In the genomic region with DNA sequence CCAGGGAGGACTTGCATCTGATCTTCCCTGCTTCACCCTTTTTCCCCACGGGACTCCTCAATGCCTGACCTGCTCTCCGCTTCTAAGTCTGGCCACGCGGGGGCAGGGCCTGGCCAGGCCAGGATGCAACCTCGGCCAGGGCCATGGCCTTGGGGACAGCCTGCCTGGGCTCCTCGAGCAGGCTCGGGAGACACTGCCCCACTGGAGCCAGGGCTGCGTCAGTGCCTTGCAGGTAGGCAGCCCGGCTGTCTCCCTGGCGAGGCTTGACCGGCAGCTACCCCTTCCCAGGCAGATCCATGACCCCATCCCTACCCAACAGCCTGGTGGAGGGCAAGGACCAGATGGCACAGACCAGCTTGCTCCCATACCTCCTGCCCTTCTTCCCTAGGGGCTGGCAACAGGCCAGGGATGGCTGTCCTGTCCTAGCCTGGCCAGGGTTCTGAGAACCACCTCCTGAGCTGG, we compare ENCODE assay signal across 12 cellular contexts. TPM values are rescaled to one million over a fixed set of nuclear protein-coding genes. Genes with fewer than 3 reads are reported as not detected.
DNase-seq lines count a peak whose midpoint lies in the region; ATAC-seq and TF ChIP-seq lines count a peak whose summit lies in the region.
"Had no signal": no experiment of that assay in that cellular context is flagged by ENCODE, and none has a peak within 500 bp of the region (broad histone marks: within the 10 kb centered on the region; RNA-seq: fewer than 3 reads in every experiment).

No MANE protein-coding gene starts in this region.

- no peaks in the 10 kb centered on the region for H3K9me3 ChIP-seq in ascending aorta

- no peaks in the 10 kb centered on the region for H3K79me2 ChIP-seq in GM23338 (replicated peaks; ENCODE audit: insufficient read depth)

- ATAC-seq in GM23338 (peak; percentile 8), GM19023 (IDR thresholded peaks at IDR 0.05; ENCODE audit: unreplicated experiment) (no peak), esophagus mucosa (no peak)
- ATAC-seq: activated CD8-positive, alpha-beta T cell treated with anti-CD3 and anti-CD28 coated beads for 36 hours had no signal

- H3K4me1 Mint-ChIP-seq in GM23338 (peaks cover 7% of the 10 kb centered on the region), progenitor cell of endocrine pancreas (ENCODE audit: low read depth) (peaks cover 14% of the 10 kb centered on the region)
- H3K4me1 Mint-ChIP-seq: central memory CD8-positive, alpha-beta T cell had no signal

- H3K27me3 Mint-ChIP-seq in GM23338 (ENCODE audit: insufficient read depth, low read depth, poor library complexity), result peaks cover 81% of the 10 kb centered on the region
- H3K27me3 Mint-ChIP-seq in progenitor cell of endocrine pancreas, result peaks cover 10% of the 10 kb centered on the region

- peak; percentile 45 to 68 for TF ChIP-seq CTCF in GM23338 (conservative IDR thresholded peaks at IDR 0.05; ENCODE audit: low read depth in 2 of 2)
- peak; percentile 74 to 77 (median 74) for TF ChIP-seq CTCF in ascending aorta (IDR thresholded peaks at IDR 0.05)
- TF ChIP-seq CTCF in progenitor cell of endocrine pancreas (IDR thresholded peaks at IDR 0.05; ENCODE audit: unreplicated experiment), result peak; percentile 66

- H3K27me3 ChIP-seq in GM23338 (ENCODE audit: insufficient read depth) (peaks cover 94% of the 10 kb centered on the region), ascending aorta (no peaks in the 10 kb centered on the region)

- no peaks in the 10 kb centered on the region; the same call in 1 of the 2 replicates for H4K20me1 ChIP-seq in GM23338 (replicated peaks; ENCODE audit: insufficient read depth)

- H3K9me3 Mint-ChIP-seq in GM23338 (no peaks in the 10 kb centered on the region; the same call in 2 of the 3 replicates), progenitor cell of endocrine pancreas (ENCODE audit: low read depth) (no peaks in the 10 kb centered on the region)
- H3K9me3 Mint-ChIP-seq: activated CD8-positive, alpha-beta T cell treated with anti-CD3 and anti-CD28 coated beads for 36 hours; CD8-positive, alpha-beta memory T cell; central memory CD8-positive, alpha-beta T cell had no signal

- no peaks in the 10 kb centered on the region for H3K9me2 ChIP-seq in GM23338 (ENCODE audit: insufficient read depth)

- H3K4me2 ChIP-seq in GM23338, result no peak overlapping the region

- H3K27ac Mint-ChIP-seq in GM23338 (no peak overlapping the region), progenitor cell of endocrine pancreas (peak overlapping the region; percentile 83)
- H3K27ac Mint-ChIP-seq: activated CD8-positive, alpha-beta T cell treated with anti-CD3 and anti-CD28 coated beads for 36 hours; CD8-positive, alpha-beta memory T cell had no signal

- H3K36me3 ChIP-seq in GM23338 (ENCODE audit: insufficient read depth), result no peaks in the 10 kb centered on the region
- peaks cover 0 to 15% of the 10 kb centered on the region in 2 donors for H3K36me3 ChIP-seq in ascending aorta

- H3K36me3 Mint-ChIP-seq in GM23338 (ENCODE audit: low read depth) (no peaks in the 10 kb centered on the region), progenitor cell of endocrine pancreas (ENCODE audit: insufficient read depth) (peaks cover 4% of the 10 kb centered on the region)
- H3K36me3 Mint-ChIP-seq: CD8-positive, alpha-beta memory T cell had no signal

- H3K27ac ChIP-seq in GM23338 (ENCODE audit: low read depth), result no peak overlapping the region
- H3K27ac ChIP-seq in ascending aorta, result peak overlapping the region; percentile 92 to 100

- peak; percentile 62 for DNase-seq in GM23338 (ENCODE audit: low spot score)
- DNase-seq in ascending aorta (ENCODE audit: low spot score in 2 of 2), result peak; percentile 50 to 85
- peak; percentile 76 for DNase-seq in hepatic stellate cell (ENCODE audit: low spot score)
- DNase-seq in progenitor cell of endocrine pancreas (ENCODE audit: low spot score, unreplicated experiment), result peak; percentile 51
- DNase-seq in NCI-H345 treated with DMSO at 0.1 percent for 48 hours (lab: John Stamatoyannopoulos, UW; ENCODE audit: unreplicated experiment), result no peak
- DNase-seq in stimulated activated CD4-positive, alpha-beta T cell treated with anti-CD3 and anti-CD28 coated beads, Interleukin-4, amount 100 ng/mL, for 4 hours, result no peak
- DNase-seq: activated CD8-positive, alpha-beta T cell treated with anti-CD3 and anti-CD28 coated beads for 36 hours; NCI-H2029 treated with DMSO at 0.1 percent for 48 hours had no signal

- no peak overlapping the region for H2AFZ ChIP-seq in GM23338

- H3K4me3 Mint-ChIP-seq in GM23338, result no peak overlapping the region
- peak overlapping the region; percentile 79 for H3K4me3 Mint-ChIP-seq in progenitor cell of endocrine pancreas (ENCODE audit: low read depth)
- H3K4me3 Mint-ChIP-seq: activated CD8-positive, alpha-beta T cell treated with anti-CD3 and anti-CD28 coated beads for 36 hours; central memory CD8-positive, alpha-beta T cell had no signal

- H3K4me1 ChIP-seq in GM23338 (ENCODE audit: insufficient read depth) (peaks cover 18% of the 10 kb centered on the region), ascending aorta (peaks cover 6 to 35% of the 10 kb centered on the region in 2 donors)

- H3K4me3 ChIP-seq in GM23338 (no peak overlapping the region), ascending aorta (peak overlapping the region; percentile 36 to 95)

- H3F3A ChIP-seq in GM23338 (replicated peaks; ENCODE audit: low read depth), result no peaks in the 10 kb centered on the region

- intact Hi-C loops in ascending aorta (cut with DNase I), result loop anchor here (1.0 to 2.0 kb wide), 4 partner anchors 217 to 357 kb away; no protein-coding TSS in a partner anchor

TF ChIP-seq in GM23338, 12 proteins besides CTCF, POLR2A, EP300 and RAD21 (continues in another document):
- TF ChIP-seq ZNF114 (CRISPR knock-in tag; IDR thresholded peaks at IDR 0.05), result no peak
- TF ChIP-seq, protein P1, sequence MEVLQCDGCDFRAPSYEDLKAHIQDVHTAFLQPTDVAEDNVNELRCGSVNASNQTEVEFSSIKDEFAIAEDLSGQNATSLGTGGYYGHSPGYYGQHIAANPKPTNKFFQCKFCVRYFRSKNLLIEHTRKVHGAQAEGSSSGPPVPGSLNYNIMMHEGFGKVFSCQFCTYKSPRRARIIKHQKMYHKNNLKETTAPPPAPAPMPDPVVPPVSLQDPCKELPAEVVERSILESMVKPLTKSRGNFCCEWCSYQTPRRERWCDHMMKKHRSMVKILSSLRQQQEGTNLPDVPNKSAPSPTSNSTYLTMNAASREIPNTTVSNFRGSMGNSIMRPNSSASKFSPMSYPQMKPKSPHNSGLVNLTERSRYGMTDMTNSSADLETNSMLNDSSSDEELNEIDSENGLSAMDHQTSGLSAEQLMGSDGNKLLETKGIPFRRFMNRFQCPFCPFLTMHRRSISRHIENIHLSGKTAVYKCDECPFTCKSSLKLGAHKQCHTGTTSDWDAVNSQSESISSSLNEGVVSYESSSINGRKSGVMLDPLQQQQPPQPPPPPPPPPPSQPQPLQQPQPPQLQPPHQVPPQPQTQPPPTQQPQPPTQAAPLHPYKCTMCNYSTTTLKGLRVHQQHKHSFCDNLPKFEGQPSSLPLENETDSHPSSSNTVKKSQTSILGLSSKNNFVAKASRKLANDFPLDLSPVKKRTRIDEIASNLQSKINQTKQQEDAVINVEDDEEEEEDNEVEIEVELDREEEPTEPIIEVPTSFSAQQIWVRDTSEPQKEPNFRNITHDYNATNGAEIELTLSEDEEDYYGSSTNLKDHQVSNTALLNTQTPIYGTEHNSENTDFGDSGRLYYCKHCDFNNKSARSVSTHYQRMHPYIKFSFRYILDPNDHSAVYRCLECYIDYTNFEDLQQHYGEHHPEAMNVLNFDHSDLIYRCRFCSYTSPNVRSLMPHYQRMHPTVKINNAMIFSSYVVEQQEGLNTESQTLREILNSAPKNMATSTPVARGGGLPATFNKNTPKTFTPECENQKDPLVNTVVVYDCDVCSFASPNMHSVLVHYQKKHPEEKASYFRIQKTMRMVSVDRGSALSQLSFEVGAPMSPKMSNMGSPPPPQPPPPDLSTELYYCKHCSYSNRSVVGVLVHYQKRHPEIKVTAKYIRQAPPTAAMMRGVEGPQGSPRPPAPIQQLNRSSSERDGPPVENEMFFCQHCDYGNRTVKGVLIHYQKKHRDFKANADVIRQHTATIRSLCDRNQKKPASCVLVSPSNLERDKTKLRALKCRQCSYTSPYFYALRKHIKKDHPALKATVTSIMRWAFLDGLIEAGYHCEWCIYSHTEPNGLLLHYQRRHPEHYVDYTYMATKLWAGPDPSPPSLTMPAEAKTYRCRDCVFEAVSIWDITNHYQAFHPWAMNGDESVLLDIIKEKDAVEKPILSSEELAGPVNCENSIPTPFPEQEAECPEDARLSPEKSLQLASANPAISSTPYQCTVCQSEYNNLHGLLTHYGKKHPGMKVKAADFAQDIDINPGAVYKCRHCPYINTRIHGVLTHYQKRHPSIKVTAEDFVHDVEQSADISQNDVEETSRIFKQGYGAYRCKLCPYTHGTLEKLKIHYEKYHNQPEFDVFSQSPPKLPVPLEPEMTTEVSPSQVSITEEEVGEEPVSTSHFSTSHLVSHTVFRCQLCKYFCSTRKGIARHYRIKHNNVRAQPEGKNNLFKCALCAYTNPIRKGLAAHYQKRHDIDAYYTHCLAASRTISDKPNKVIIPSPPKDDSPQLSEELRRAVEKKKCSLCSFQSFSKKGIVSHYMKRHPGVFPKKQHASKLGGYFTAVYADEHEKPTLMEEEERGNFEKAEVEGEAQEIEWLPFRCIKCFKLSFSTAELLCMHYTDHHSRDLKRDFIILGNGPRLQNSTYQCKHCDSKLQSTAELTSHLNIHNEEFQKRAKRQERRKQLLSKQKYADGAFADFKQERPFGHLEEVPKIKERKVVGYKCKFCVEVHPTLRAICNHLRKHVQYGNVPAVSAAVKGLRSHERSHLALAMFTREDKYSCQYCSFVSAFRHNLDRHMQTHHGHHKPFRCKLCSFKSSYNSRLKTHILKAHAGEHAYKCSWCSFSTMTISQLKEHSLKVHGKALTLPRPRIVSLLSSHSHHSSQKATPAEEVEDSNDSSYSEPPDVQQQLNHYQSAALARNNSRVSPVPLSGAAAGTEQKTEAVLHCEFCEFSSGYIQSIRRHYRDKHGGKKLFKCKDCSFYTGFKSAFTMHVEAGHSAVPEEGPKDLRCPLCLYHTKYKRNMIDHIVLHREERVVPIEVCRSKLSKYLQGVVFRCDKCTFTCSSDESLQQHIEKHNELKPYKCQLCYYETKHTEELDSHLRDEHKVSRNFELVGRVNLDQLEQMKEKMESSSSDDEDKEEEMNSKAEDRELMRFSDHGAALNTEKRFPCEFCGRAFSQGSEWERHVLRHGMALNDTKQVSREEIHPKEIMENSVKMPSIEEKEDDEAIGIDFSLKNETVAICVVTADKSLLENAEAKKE (CRISPR knock-in tag; IDR thresholded peaks at IDR 0.05), result no peak

RNA-seq across cellular contexts. Expression of a gene that starts 2.7 kb away (rescaled TPM):
- total RNA-seq in GM23338 (2014; rRNA removed; shearing (Covaris generic)), result 0.14 and 0.66 TPM in 2 replicates
- polyA plus RNA-seq in GM23338 (2016; fragmentation: Nextera tagmentation; extraction: Ambion mirVana), result 0.16 TPM in 2 replicates
- total RNA-seq in ascending aorta (84.2 TPM), progenitor cell of endocrine pancreas (68.7 and 69.1 TPM in 2 replicates), esophagus mucosa (0.44 TPM)
- total RNA-seq: CD8-positive, alpha-beta memory T cell had no signal
- polyA plus RNA-seq: CD8-positive, alpha-beta memory T cell had no signal

RNA-seq across cellular contexts. Expression of a gene that starts 45.0 kb away (rescaled TPM):
- total RNA-seq in GM23338 (2014; rRNA removed; shearing (Covaris generic)), result not detected in 2 replicates
- not detected in 2 replicates for polyA plus RNA-seq in GM23338 (2016; fragmentation: Nextera tagmentation; extraction: Ambion mirVana)
- total RNA-seq in ascending aorta, result not detected
- total RNA-seq in progenitor cell of endocrine pancreas, result 0.20 TPM in 1 of 2 replicates, not detected in the other
- total RNA-seq in esophagus mucosa, result not detected
- total RNA-seq: activated CD8-positive, alpha-beta T cell treated with anti-CD3 and anti-CD28 coated beads for 36 hours; CD8-positive, alpha-beta memory T cell had no signal
- polyA plus RNA-seq: CD8-positive, alpha-beta memory T cell had no signal

Comparison
In these comparisons a context has a peak if more than half of its experiments do, and no peak if none do; other contexts are left out.
1. DNase-seq: peak in GM23338 (single experiment), ascending aorta (2 of 2), hepatic stellate cell (single experiment) and progenitor cell of endocrine pancreas (single experiment); none in NCI-H345 treated with DMSO at 0.1 percent for 48 hours (single experiment) and stimulated activated CD4-positive, alpha-beta T cell treated with anti-CD3 and anti-CD28 coated beads, Interleukin-4, amount 100 ng/mL, for 4 hours (0 of 2).
2. RNA of a gene that starts 2.7 kb away (total RNA-seq): 84.2 TPM in ascending aorta (single experiment) and 68.7 to 69.1 TPM in progenitor cell of endocrine pancreas; 0.44 TPM in esophagus mucosa (single experiment) and 0.14 to 0.66 TPM in GM23338; every median in the first group is over 10 times any median in the second.
3. Peak in every context shown above with its lines, with median percentiles within 50 percentile points of each other: CTCF ChIP-seq.